6 cellular contexts compared by ENCODE assay signal in the genomic region with DNA sequence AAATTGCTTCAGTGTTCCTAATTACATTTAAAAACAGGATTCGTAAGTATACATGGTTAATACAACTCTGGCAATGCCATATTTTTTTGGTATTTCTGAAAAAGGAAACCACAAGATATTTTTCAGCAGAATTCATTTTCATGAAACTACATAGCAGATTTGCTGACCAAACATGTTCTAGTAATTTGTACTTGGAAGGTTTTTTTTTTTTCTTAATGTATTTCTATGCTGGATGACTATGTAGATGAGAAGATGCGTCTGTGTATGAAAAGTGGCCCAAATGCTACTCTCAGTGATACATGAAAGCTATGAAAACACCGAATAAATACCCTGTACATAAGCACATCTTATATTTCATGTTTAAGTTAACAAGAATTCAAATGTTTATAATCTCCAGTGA.
"Had no signal": no experiment of that assay in that cellular context is flagged by ENCODE, and none has a peak within 500 bp of the region (broad histone marks: within the 10 kb centered on the region; RNA-seq: fewer than 3 reads in every experiment).

No MANE protein-coding gene starts in this region.

- FAIRE-seq: H1, H54, HTR-8/SVneo had no signal

- ATAC-seq: GM23338 had no signal

- DNase-seq: H9, HCEC 1CT had no signal

- H2AFZ ChIP-seq: GM23338 had no signal

- H3K4me3 ChIP-seq: GM23338 had no signal

- H3K4me2 ChIP-seq: GM23338 had no signal
